Comparison of ENCODE assay signal across 1 cellular context in the genomic region with DNA sequence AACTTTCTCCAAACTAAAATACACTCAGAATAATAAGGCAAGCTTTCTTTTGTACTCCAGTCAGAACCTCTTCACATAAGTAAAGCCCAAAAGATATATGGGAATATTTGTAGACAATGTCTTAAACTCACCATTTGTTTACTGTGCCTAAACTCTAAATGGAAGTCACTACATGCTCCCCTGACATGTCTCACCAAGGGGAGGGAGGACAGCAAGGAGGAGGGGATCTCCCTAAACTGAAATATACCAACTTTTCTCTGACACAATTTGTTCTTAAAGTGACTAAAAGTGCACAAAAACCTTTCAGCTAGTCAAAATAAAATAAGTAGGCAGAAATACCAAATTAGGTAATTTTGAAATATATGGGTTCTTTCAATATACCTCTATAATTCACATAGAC.
TF ChIP-seq lines count a peak whose summit lies in the region.

No MANE protein-coding gene starts in this region.

TF ChIP-seq in GM23338, 12 proteins besides CTCF, POLR2A, EP300 and RAD21:
- TF ChIP-seq NANOG (IDR thresholded peaks at IDR 0.05; ENCODE audit: borderline replicate concordance), result no peak
- TF ChIP-seq POLR2AphosphoS5 (IDR thresholded peaks at IDR 0.05; ENCODE audit: low read depth), result no peak
- no peak for TF ChIP-seq ETS1 (IDR thresholded peaks at IDR 0.05)
- no peak for TF ChIP-seq ZNF114 (CRISPR knock-in tag; IDR thresholded peaks at IDR 0.05)
- TF ChIP-seq JUNB (IDR thresholded peaks at IDR 0.05; ENCODE audit: unreplicated experiment), result no peak
- TF ChIP-seq CREB1 (CRISPR knock-in tag; IDR thresholded peaks at IDR 0.05; ENCODE audit: low read depth), result no peak
- TF ChIP-seq ZNF331 (CRISPR knock-in tag; IDR thresholded peaks at IDR 0.05; ENCODE audit: low read depth), result no peak
- TF ChIP-seq EZH2 (IDR thresholded peaks at IDR 0.05; ENCODE audit: low read depth, unreplicated experiment), result no peak
- no peak for TF ChIP-seq EZH2phosphoT487 (IDR thresholded peaks at IDR 0.05; ENCODE audit: unreplicated experiment)
- TF ChIP-seq REST (IDR thresholded peaks at IDR 0.05; ENCODE audit: unreplicated experiment), result no peak
- no peak for TF ChIP-seq STAT1 (IDR thresholded peaks at IDR 0.05; ENCODE audit: unreplicated experiment)
- TF ChIP-seq, protein P1, sequence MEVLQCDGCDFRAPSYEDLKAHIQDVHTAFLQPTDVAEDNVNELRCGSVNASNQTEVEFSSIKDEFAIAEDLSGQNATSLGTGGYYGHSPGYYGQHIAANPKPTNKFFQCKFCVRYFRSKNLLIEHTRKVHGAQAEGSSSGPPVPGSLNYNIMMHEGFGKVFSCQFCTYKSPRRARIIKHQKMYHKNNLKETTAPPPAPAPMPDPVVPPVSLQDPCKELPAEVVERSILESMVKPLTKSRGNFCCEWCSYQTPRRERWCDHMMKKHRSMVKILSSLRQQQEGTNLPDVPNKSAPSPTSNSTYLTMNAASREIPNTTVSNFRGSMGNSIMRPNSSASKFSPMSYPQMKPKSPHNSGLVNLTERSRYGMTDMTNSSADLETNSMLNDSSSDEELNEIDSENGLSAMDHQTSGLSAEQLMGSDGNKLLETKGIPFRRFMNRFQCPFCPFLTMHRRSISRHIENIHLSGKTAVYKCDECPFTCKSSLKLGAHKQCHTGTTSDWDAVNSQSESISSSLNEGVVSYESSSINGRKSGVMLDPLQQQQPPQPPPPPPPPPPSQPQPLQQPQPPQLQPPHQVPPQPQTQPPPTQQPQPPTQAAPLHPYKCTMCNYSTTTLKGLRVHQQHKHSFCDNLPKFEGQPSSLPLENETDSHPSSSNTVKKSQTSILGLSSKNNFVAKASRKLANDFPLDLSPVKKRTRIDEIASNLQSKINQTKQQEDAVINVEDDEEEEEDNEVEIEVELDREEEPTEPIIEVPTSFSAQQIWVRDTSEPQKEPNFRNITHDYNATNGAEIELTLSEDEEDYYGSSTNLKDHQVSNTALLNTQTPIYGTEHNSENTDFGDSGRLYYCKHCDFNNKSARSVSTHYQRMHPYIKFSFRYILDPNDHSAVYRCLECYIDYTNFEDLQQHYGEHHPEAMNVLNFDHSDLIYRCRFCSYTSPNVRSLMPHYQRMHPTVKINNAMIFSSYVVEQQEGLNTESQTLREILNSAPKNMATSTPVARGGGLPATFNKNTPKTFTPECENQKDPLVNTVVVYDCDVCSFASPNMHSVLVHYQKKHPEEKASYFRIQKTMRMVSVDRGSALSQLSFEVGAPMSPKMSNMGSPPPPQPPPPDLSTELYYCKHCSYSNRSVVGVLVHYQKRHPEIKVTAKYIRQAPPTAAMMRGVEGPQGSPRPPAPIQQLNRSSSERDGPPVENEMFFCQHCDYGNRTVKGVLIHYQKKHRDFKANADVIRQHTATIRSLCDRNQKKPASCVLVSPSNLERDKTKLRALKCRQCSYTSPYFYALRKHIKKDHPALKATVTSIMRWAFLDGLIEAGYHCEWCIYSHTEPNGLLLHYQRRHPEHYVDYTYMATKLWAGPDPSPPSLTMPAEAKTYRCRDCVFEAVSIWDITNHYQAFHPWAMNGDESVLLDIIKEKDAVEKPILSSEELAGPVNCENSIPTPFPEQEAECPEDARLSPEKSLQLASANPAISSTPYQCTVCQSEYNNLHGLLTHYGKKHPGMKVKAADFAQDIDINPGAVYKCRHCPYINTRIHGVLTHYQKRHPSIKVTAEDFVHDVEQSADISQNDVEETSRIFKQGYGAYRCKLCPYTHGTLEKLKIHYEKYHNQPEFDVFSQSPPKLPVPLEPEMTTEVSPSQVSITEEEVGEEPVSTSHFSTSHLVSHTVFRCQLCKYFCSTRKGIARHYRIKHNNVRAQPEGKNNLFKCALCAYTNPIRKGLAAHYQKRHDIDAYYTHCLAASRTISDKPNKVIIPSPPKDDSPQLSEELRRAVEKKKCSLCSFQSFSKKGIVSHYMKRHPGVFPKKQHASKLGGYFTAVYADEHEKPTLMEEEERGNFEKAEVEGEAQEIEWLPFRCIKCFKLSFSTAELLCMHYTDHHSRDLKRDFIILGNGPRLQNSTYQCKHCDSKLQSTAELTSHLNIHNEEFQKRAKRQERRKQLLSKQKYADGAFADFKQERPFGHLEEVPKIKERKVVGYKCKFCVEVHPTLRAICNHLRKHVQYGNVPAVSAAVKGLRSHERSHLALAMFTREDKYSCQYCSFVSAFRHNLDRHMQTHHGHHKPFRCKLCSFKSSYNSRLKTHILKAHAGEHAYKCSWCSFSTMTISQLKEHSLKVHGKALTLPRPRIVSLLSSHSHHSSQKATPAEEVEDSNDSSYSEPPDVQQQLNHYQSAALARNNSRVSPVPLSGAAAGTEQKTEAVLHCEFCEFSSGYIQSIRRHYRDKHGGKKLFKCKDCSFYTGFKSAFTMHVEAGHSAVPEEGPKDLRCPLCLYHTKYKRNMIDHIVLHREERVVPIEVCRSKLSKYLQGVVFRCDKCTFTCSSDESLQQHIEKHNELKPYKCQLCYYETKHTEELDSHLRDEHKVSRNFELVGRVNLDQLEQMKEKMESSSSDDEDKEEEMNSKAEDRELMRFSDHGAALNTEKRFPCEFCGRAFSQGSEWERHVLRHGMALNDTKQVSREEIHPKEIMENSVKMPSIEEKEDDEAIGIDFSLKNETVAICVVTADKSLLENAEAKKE (CRISPR knock-in tag; IDR thresholded peaks at IDR 0.05), result no peak
